In genomic region chr17:79382313-79382712, GRCh38 we compare ENCODE assay signal across 9 cellular contexts.
"Had no signal": no experiment of that assay in that cellular context is flagged by ENCODE, and none has a peak within 500 bp of the region (broad histone marks: within the 10 kb centered on the region; RNA-seq: fewer than 3 reads in every experiment).

No MANE protein-coding gene starts in this region.

- H3K9me3 ChIP-seq: HAP-1 had no signal

- ATAC-seq: HCT116, K562 had no signal

- DNase-seq: GM23248, GOT3, H7, HFFc6, IMR-90, KG1 had no signal

- H3K9ac ChIP-seq: GM23248 had no signal

- H3K4me3 ChIP-seq: GM23248, HAP-1, K562 had no signal

- H3K4me1 ChIP-seq: HAP-1 had no signal

- H2AFZ ChIP-seq: GM23248 had no signal

- H3K27ac ChIP-seq: GM23248 had no signal

- H3K36me3 ChIP-seq: HAP-1 had no signal
